Comparison of ENCODE assay signal across 21 cellular contexts in genomic region chr7:91367812-91368578, GRCh38.
"Had no signal": no experiment of that assay in that cellular context is flagged by ENCODE, and none has a peak within 500 bp of the region (broad histone marks: within the 10 kb centered on the region; RNA-seq: fewer than 3 reads in every experiment).

No MANE protein-coding gene starts in this region.

- H3K4me3 Mint-ChIP-seq: naive B cell; nephron; stimulated activated effector memory CD8-positive, alpha-beta T cell treated with anti-CD3 and anti-CD28 coated beads, Interleukin-12 subunit alpha, Interleukin-12 subunit beta, amount 100 ng/mL, for 72 hours; stimulated activated naive CD8-positive, alpha-beta T cell treated with anti-CD3 and anti-CD28 coated beads, Interleukin-15, Interleukin-2, amounts not matched to agents 100 ng/mL and 50 ng/mL, for 24 hours had no signal

- H3K27ac ChIP-seq: coronary artery, heart left ventricle, left ventricle myocardium inferior, lower lobe of right lung, psoas muscle, right lobe of liver, tibial artery, upper lobe of left lung, uterus had no signal

- H3K4me1 ChIP-seq: left ventricle myocardium inferior, lower lobe of right lung, psoas muscle, right lobe of liver, tibial artery, upper lobe of left lung, uterus had no signal

- DNase-seq: effector CD4-positive, alpha-beta T cell; heart left ventricle; hippocampal formation; kidney; left cardiac atrium; left ventricle myocardium inferior; lower lobe of right lung; mesendoderm; naive B cell; psoas muscle; retina; right lobe of liver; stimulated activated CD4-positive, alpha-beta T cell treated with anti-CD3 and anti-CD28 coated beads, Interleukin-4, amount 100 ng/mL, for 1 hour; stimulated activated CD8-positive, alpha-beta memory T cell treated with anti-CD3 and anti-CD28 coated beads, Interleukin-4, amount 100 ng/mL, for 48 hours; tibial artery; upper lobe of left lung; uterus had no signal

- H3K9me3 Mint-ChIP-seq: naive B cell, nephron had no signal

- H3K36me3 Mint-ChIP-seq: naive B cell; stimulated activated effector memory CD8-positive, alpha-beta T cell treated with anti-CD3 and anti-CD28 coated beads, Interleukin-12 subunit alpha, Interleukin-12 subunit beta, amount 100 ng/mL, for 72 hours had no signal

- H3K4me1 Mint-ChIP-seq: stimulated activated effector memory CD8-positive, alpha-beta T cell treated with anti-CD3 and anti-CD28 coated beads, Interleukin-12 subunit alpha, Interleukin-12 subunit beta, amount 100 ng/mL, for 72 hours had no signal

- H3K9me3 ChIP-seq: heart left ventricle, left ventricle myocardium inferior, lower lobe of right lung, psoas muscle, right lobe of liver, tibial artery, upper lobe of left lung, uterus had no signal

- H3K27me3 ChIP-seq: heart left ventricle, right lobe of liver, tibial artery, upper lobe of left lung, uterus had no signal

- H3K4me3 ChIP-seq: coronary artery, heart left ventricle, left ventricle myocardium inferior, lower lobe of right lung, psoas muscle, right lobe of liver, tibial artery, upper lobe of left lung, uterus had no signal

- H3K36me3 ChIP-seq: heart left ventricle, left ventricle myocardium inferior, lower lobe of right lung, right lobe of liver, tibial artery, upper lobe of left lung, uterus had no signal

- H3K27ac Mint-ChIP-seq: nephron; stimulated activated effector memory CD8-positive, alpha-beta T cell treated with anti-CD3 and anti-CD28 coated beads, Interleukin-12 subunit alpha, Interleukin-12 subunit beta, amount 100 ng/mL, for 72 hours; stimulated activated naive CD8-positive, alpha-beta T cell treated with anti-CD3 and anti-CD28 coated beads, Interleukin-15, Interleukin-2, amounts not matched to agents 100 ng/mL and 50 ng/mL, for 24 hours had no signal

- ATAC-seq: heart left ventricle; left cardiac atrium; lower lobe of right lung; psoas muscle; right lobe of liver; stimulated activated effector memory CD8-positive, alpha-beta T cell treated with anti-CD3 and anti-CD28 coated beads, Interleukin-12 subunit alpha, Interleukin-12 subunit beta, amount 100 ng/mL, for 72 hours had no signal
